1 cellular context compared by ENCODE assay signal in the genomic region with DNA sequence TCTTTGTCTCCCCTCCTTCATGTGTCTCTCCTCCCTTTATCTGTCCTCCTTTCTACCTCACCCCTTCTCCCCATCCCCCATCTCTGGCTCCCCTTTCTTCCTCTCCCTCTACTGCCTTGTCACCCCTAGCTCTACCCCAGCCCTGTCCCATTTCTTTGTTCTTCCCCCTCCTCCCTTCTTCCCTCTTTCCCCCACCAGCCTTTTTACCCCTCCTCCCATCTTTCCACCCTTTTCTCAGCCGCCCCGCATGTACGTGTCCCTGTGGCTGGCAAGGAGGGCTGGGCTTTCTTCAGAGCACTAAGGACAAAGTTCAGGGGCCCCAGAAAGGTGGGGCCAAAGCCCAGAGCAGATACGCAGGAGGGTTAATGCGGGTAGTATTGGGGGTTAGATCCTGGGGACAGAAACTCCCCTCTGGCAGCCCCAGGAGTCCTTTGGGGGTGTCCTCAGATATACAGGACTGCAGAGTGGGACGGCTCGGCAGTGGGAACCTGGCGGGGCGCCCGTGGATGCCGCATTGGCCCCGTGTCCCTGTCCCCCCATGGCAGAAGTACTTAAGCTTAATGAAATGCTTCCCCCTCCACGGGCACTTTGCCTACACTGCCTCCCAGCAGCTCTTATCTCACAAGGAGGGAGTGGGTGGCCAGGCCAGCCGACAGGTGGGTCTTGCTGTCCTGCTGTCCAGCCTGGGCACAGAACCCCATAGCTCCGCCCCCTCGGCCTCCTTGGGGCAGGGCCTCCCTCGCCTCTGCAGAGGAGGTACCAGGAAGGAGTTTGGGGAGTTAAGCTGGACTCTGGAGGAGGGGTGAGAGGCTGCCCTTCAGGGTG.
TF ChIP-seq lines count a peak whose summit lies in the region.

No MANE protein-coding gene starts in this region.

TF ChIP-seq in HEK293, 187 proteins besides CTCF, POLR2A, EP300 and RAD21 (continued from another document and continues in another):
- TF ChIP-seq KLF16 (tag by site-specific recombination; IDR thresholded peaks at IDR 0.05) (no peak), ZNF350 (tag by site-specific recombination; IDR thresholded peaks at IDR 0.05) (no peak), ZNF248 (tag by site-specific recombination; IDR thresholded peaks at IDR 0.05) (no peak), GLIS1 (tag by site-specific recombination; IDR thresholded peaks at IDR 0.05) (peak; percentile 83), ZSCAN30 (tag by site-specific recombination; IDR thresholded peaks at IDR 0.05) (no peak), YY1 (tag by site-specific recombination; IDR thresholded peaks at IDR 0.05) (no peak), ZNF792 (tag by site-specific recombination; IDR thresholded peaks at IDR 0.05) (no peak), ZNF2 (tag by site-specific recombination; IDR thresholded peaks at IDR 0.05) (no peak), ZNF292 (tag by site-specific recombination; IDR thresholded peaks at IDR 0.05; ENCODE audit: borderline replicate concordance, low read depth) (no peak), REPIN1 (tag by site-specific recombination; IDR thresholded peaks at IDR 0.05; ENCODE audit: low read depth) (no peak), ZNF791 (tag by site-specific recombination; IDR thresholded peaks at IDR 0.05) (no peak), WT1 (tag by site-specific recombination; IDR thresholded peaks at IDR 0.05) (peak; percentile 31; the same call in 1 of the 2 replicates), ZNF211 (tag by site-specific recombination; IDR thresholded peaks at IDR 0.05; ENCODE audit: low read depth) (no peak), KLF9 (tag by site-specific recombination; IDR thresholded peaks at IDR 0.05; ENCODE audit: low read depth) (no peak), TCF7L2 (IDR thresholded peaks at IDR 0.05; ENCODE audit: borderline replicate concordance, low read depth, low read length) (no peak), ZNF521 (tag by site-specific recombination; IDR thresholded peaks at IDR 0.05) (no peak), ZBTB21 (tag by site-specific recombination; IDR thresholded peaks at IDR 0.05) (no peak), GLI2 (tag by site-specific recombination; IDR thresholded peaks at IDR 0.05; ENCODE audit: borderline replicate concordance, low read depth) (no peak), ZNF677 (tag by site-specific recombination; IDR thresholded peaks at IDR 0.05) (no peak), ZBTB48 (tag by site-specific recombination; IDR thresholded peaks at IDR 0.05) (no peak), SCRT1 (tag by site-specific recombination; IDR thresholded peaks at IDR 0.05; ENCODE audit: borderline replicate concordance) (peak; percentile 46; the same call in 1 of the 2 replicates), ZNF501 (tag by site-specific recombination; IDR thresholded peaks at IDR 0.05) (no peak), ZNF664 (tag by site-specific recombination; IDR thresholded peaks at IDR 0.05) (no peak), KLF7 (tag by site-specific recombination; IDR thresholded peaks at IDR 0.05; ENCODE audit: borderline replicate concordance) (no peak)
- TF ChIP-seq, protein P1, sequence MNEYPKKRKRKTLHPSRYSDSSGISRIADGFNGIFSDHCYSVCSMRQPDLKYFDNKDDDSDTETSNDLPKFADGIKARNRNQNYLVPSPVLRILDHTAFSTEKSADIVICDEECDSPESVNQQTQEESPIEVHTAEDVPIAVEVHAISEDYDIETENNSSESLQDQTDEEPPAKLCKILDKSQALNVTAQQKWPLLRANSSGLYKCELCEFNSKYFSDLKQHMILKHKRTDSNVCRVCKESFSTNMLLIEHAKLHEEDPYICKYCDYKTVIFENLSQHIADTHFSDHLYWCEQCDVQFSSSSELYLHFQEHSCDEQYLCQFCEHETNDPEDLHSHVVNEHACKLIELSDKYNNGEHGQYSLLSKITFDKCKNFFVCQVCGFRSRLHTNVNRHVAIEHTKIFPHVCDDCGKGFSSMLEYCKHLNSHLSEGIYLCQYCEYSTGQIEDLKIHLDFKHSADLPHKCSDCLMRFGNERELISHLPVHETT (tag by site-specific recombination; IDR thresholded peaks at IDR 0.05) = no peak
- TF ChIP-seq, protein P2, sequence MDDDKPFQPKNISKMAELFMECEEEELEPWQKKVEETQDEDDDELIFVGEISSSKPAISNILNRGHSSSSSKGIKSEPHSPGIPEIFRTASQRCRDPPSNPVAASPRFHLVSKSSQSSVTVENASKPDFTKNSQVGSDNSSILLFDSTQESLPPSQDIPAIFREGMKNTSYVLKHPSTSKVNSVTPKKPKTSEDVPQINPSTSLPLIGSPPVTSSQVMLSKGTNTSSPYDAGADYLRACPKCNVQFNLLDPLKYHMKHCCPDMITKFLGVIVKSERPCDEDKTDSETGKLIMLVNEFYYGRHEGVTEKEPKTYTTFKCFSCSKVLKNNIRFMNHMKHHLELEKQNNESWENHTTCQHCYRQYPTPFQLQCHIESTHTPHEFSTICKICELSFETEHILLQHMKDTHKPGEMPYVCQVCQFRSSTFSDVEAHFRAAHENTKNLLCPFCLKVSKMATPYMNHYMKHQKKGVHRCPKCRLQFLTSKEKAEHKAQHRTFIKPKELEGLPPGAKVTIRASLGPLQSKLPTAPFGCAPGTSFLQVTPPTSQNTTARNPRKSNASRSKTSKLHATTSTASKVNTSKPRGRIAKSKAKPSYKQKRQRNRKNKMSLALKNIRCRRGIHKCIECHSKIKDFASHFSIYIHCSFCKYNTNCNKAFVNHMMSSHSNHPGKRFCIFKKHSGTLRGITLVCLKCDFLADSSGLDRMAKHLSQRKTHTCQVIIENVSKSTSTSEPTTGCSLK (tag by site-specific recombination; IDR thresholded peaks at IDR 0.05) = no peak
- TF ChIP-seq, protein P3, sequence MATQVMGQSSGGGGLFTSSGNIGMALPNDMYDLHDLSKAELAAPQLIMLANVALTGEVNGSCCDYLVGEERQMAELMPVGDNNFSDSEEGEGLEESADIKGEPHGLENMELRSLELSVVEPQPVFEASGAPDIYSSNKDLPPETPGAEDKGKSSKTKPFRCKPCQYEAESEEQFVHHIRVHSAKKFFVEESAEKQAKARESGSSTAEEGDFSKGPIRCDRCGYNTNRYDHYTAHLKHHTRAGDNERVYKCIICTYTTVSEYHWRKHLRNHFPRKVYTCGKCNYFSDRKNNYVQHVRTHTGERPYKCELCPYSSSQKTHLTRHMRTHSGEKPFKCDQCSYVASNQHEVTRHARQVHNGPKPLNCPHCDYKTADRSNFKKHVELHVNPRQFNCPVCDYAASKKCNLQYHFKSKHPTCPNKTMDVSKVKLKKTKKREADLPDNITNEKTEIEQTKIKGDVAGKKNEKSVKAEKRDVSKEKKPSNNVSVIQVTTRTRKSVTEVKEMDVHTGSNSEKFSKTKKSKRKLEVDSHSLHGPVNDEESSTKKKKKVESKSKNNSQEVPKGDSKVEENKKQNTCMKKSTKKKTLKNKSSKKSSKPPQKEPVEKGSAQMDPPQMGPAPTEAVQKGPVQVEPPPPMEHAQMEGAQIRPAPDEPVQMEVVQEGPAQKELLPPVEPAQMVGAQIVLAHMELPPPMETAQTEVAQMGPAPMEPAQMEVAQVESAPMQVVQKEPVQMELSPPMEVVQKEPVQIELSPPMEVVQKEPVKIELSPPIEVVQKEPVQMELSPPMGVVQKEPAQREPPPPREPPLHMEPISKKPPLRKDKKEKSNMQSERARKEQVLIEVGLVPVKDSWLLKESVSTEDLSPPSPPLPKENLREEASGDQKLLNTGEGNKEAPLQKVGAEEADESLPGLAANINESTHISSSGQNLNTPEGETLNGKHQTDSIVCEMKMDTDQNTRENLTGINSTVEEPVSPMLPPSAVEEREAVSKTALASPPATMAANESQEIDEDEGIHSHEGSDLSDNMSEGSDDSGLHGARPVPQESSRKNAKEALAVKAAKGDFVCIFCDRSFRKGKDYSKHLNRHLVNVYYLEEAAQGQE (tag by site-specific recombination; IDR thresholded peaks at IDR 0.05) = peak; percentile 53; the same call in 1 of the 2 replicates
- TF ChIP-seq, protein P4, sequence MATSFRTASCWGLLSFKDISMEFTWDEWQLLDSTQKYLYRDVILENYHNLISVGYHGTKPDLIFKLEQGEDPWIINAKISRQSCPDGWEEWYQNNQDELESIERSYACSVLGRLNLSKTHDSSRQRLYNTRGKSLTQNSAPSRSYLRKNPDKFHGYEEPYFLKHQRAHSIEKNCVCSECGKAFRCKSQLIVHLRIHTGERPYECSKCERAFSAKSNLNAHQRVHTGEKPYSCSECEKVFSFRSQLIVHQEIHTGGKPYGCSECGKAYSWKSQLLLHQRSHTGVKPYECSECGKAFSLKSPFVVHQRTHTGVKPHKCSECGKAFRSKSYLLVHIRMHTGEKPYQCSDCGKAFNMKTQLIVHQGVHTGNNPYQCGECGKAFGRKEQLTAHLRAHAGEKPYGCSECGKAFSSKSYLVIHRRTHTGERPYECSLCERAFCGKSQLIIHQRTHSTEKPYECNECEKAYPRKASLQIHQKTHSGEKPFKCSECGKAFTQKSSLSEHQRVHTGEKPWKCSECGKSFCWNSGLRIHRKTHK (tag by site-specific recombination; IDR thresholded peaks at IDR 0.05) = no peak
- TF ChIP-seq, protein P5, sequence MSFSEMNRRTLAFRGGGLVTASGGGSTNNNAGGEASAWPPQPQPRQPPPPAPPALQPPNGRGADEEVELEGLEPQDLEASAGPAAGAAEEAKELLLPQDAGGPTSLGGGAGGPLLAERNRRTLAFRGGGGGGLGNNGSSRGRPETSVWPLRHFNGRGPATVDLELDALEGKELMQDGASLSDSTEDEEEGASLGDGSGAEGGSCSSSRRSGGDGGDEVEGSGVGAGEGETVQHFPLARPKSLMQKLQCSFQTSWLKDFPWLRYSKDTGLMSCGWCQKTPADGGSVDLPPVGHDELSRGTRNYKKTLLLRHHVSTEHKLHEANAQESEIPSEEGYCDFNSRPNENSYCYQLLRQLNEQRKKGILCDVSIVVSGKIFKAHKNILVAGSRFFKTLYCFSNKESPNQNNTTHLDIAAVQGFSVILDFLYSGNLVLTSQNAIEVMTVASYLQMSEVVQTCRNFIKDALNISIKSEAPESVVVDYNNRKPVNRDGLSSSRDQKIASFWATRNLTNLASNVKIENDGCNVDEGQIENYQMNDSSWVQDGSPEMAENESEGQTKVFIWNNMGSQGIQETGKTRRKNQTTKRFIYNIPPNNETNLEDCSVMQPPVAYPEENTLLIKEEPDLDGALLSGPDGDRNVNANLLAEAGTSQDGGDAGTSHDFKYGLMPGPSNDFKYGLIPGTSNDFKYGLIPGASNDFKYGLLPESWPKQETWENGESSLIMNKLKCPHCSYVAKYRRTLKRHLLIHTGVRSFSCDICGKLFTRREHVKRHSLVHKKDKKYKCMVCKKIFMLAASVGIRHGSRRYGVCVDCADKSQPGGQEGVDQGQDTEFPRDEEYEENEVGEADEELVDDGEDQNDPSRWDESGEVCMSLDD (tag by site-specific recombination; IDR thresholded peaks at IDR 0.05) = no peak
- TF ChIP-seq, protein P6, sequence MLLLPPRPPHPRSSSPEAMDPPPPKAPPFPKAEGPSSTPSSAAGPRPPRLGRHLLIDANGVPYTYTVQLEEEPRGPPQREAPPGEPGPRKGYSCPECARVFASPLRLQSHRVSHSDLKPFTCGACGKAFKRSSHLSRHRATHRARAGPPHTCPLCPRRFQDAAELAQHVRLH (tag by site-specific recombination; IDR thresholded peaks at IDR 0.05) = no peak
- TF ChIP-seq, protein P7, sequence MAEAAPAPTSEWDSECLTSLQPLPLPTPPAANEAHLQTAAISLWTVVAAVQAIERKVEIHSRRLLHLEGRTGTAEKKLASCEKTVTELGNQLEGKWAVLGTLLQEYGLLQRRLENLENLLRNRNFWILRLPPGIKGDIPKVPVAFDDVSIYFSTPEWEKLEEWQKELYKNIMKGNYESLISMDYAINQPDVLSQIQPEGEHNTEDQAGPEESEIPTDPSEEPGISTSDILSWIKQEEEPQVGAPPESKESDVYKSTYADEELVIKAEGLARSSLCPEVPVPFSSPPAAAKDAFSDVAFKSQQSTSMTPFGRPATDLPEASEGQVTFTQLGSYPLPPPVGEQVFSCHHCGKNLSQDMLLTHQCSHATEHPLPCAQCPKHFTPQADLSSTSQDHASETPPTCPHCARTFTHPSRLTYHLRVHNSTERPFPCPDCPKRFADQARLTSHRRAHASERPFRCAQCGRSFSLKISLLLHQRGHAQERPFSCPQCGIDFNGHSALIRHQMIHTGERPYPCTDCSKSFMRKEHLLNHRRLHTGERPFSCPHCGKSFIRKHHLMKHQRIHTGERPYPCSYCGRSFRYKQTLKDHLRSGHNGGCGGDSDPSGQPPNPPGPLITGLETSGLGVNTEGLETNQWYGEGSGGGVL (tag by site-specific recombination; IDR thresholded peaks at IDR 0.05) = peak; percentile 76
- TF ChIP-seq, protein P8, sequence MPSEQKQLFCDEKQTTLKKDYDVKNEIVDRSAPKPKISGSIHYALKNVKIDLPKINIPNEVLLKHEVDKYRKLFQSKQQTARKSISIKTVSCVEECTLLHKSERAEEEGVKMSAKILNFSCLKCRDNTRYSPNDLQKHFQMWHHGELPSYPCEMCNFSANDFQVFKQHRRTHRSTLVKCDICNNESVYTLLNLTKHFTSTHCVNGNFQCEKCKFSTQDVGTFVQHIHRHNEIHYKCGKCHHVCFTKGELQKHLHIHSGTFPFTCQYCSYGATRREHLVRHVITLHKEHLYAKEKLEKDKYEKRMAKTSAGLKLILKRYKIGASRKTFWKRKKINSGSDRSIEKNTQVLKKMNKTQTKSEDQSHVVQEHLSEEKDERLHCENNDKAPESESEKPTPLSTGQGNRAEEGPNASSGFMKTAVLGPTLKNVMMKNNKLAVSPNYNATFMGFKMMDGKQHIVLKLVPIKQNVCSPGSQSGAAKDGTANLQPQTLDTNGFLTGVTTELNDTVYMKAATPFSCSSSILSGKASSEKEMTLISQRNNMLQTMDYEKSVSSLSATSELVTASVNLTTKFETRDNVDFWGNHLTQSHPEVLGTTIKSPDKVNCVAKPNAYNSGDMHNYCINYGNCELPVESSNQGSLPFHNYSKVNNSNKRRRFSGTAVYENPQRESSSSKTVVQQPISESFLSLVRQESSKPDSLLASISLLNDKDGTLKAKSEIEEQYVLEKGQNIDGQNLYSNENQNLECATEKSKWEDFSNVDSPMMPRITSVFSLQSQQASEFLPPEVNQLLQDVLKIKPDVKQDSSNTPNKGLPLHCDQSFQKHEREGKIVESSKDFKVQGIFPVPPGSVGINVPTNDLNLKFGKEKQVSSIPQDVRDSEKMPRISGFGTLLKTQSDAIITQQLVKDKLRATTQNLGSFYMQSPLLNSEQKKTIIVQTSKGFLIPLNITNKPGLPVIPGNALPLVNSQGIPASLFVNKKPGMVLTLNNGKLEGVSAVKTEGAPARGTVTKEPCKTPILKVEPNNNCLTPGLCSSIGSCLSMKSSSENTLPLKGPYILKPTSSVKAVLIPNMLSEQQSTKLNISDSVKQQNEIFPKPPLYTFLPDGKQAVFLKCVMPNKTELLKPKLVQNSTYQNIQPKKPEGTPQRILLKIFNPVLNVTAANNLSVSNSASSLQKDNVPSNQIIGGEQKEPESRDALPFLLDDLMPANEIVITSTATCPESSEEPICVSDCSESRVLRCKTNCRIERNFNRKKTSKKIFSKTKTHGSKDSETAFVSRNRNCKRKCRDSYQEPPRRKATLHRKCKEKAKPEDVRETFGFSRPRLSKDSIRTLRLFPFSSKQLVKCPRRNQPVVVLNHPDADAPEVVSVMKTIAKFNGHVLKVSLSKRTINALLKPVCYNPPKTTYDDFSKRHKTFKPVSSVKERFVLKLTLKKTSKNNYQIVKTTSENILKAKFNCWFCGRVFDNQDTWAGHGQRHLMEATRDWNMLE (tag by site-specific recombination; conservative IDR thresholded peaks at IDR 0.05; ENCODE audit: low read depth) = no peak
